8 cellular contexts compared by ENCODE assay signal in genomic region chr3:9396301-9396631, GRCh38. TPM values are rescaled to one million over a fixed set of nuclear protein-coding genes. Genes with fewer than 3 reads are reported as not detected.
DNase-seq lines count a peak whose midpoint lies in the region; ATAC-seq and TF ChIP-seq lines count a peak whose summit lies in the region.

No MANE protein-coding gene starts in this region.

- WGBS in esophagus, 2 donors = 0 to 1% methylated on average over 25 of the region's 25 CpGs
- 0 to 2% methylated on average over 7 to 11 of the region's 25 CpGs for WGBS in thyroid gland, 2 donors

- H3K36me3 ChIP-seq in esophagus (ENCODE audit: control insufficient read depth in 2 of 2, insufficient read depth in 2 of 2, low read length in 1 of 2) = peaks cover 0 to 2% of the 10 kb centered on the region in 2 donors
- H3K36me3 ChIP-seq in naive thymus-derived CD4-positive, alpha-beta T cell (ENCODE audit: control insufficient read depth in 2 of 3, insufficient read depth in 3 of 3, low read length in 3 of 3) = peaks cover under 1 to 15% (median 11%) of the 10 kb centered on the region in 3 experiments
- peaks cover 2 to 8% of the 10 kb centered on the region in 2 donors for H3K36me3 ChIP-seq in thyroid gland

- H3K27me3 ChIP-seq in esophagus (ENCODE audit: control insufficient read depth in 1 of 2, insufficient read depth in 2 of 2, low read length in 2 of 2) (no peaks in the 10 kb centered on the region), thyroid gland (no peaks in the 10 kb centered on the region)
- H3K27me3 ChIP-seq in naive thymus-derived CD4-positive, alpha-beta T cell (ENCODE audit: control insufficient read depth in 2 of 2, insufficient read depth in 2 of 2, low read length in 2 of 2) = no peaks in the 10 kb centered on the region

- CTCF ChIA-PET in naive thymus-derived CD4-positive, alpha-beta T cell (lab: Charles Lee) = interaction anchor here (1.0 to 2.0 kb wide), 3 partner anchors 14 to 33 kb away, joined by 3 to 10 read pairs (median 3); partner anchors contain the start of gene THUMPD3

- peak; percentile 92 for DNase-seq in NCI-H446 treated with DMSO at 0.1 percent for 48 hours (lab: John Stamatoyannopoulos, UW)
- peak; percentile 76 for DNase-seq in activated CD4-positive, alpha-beta T cell treated with anti-CD3 and anti-CD28 coated beads, Interleukin-2, amount 50 U/mL, for 1 hour
- peak in 5 of 9 donors; percentile 74 to 91 (median 85) for DNase-seq in naive thymus-derived CD4-positive, alpha-beta T cell
- peak; percentile 89 to 93 for DNase-seq in thyroid gland

- TF ChIP-seq CTCF in C4-2B (conservative IDR thresholded peaks at IDR 0.05) (no peak), thyroid gland (IDR thresholded peaks at IDR 0.05) (no peak)

- peak overlapping the region; percentile 68 to 70 for H3K4me3 ChIP-seq in esophagus (ENCODE audit: low read depth in 1 of 2, low read length in 2 of 2)
- H3K4me3 ChIP-seq in naive thymus-derived CD4-positive, alpha-beta T cell (ENCODE audit: low read length) = peak overlapping the region; percentile 85
- peak overlapping the region; percentile 41 to 79 (median 57) for H3K4me3 ChIP-seq in thyroid gland (replicated peaks in 1 of 3)

- peak in 1 of 2 donors; percentile 59 for TF ChIP-seq POLR2A in thyroid gland (IDR thresholded peaks at IDR 0.05)

- peaks cover 0 to 7% (median 0%) of the 10 kb centered on the region in 11 donors for H3K9me3 Mint-ChIP-seq in naive thymus-derived CD4-positive, alpha-beta T cell

- peak overlapping the region; percentile 89 to 100 (median 94) for H3K4me3 Mint-ChIP-seq in naive thymus-derived CD4-positive, alpha-beta T cell

- H3K27ac ChIP-seq in C4-2B = peak overlapping the region; percentile 98
- H3K27ac ChIP-seq in esophagus (ENCODE audit: low read depth in 2 of 2, low read length in 1 of 2) = peak overlapping the region; percentile 98 to 99
- peak overlapping the region; percentile 82 for H3K27ac ChIP-seq in naive thymus-derived CD4-positive, alpha-beta T cell (ENCODE audit: low read depth, low read length)
- H3K27ac ChIP-seq in thyroid gland = peak overlapping the region; percentile 96 to 99 (median 98)

- peaks cover 61 to 80% (median 75%) of the 10 kb centered on the region in 7 donors for H3K4me1 Mint-ChIP-seq in naive thymus-derived CD4-positive, alpha-beta T cell

- POLR2A ChIA-PET in naive thymus-derived CD4-positive, alpha-beta T cell (lab: Charles Lee) = interaction anchor here (0.6 to 6.4 kb wide), 28 partner anchors 8 to 1878 kb away, joined by 3 to 150 read pairs (median 6); partner anchors contain the start of genes ARPC4, BRPF1, MTMR14 and OGG1

- ATAC-seq in GM19035 (IDR thresholded peaks at IDR 0.05; ENCODE audit: unreplicated experiment) = peak; percentile 19
- ATAC-seq in HG03159 (IDR thresholded peaks at IDR 0.05; ENCODE audit: unreplicated experiment) = peak; percentile 26
- peak; percentile 46 for ATAC-seq in naive thymus-derived CD4-positive, alpha-beta T cell

- no peaks in the 10 kb centered on the region for H3K4me1 ChIP-seq in esophagus (ENCODE audit: control insufficient read depth in 2 of 2, insufficient read depth in 2 of 2, low read length in 1 of 2)
- H3K4me1 ChIP-seq in naive thymus-derived CD4-positive, alpha-beta T cell (ENCODE audit: control insufficient read depth in 2 of 2, insufficient read depth in 2 of 2, low read length in 2 of 2) = peaks cover 47 to 50% of the 10 kb centered on the region in 2 donors
- H3K4me1 ChIP-seq in thyroid gland = peaks cover 37 to 40% of the 10 kb centered on the region in 2 donors

- intact Hi-C loops in naive thymus-derived CD4-positive, alpha-beta T cell (cut with micrococcal nuclease) = loop anchor here (1.0 to 10.0 kb wide), 15 partner anchors 11 to 925 kb away; partner anchors contain the start of genes JAGN1 (in 2 of the 2), MTMR14 (in 2 of the 2), TADA3 (in 2 of the 2) and TATDN2 (in 2 of the 2)
- intact Hi-C loops in thyroid gland (cut with DNase I) = no loop called here

- peaks cover 0 to 2% (median 0%) of the 10 kb centered on the region in 5 donors for H3K27me3 Mint-ChIP-seq in naive thymus-derived CD4-positive, alpha-beta T cell

- no peaks in the 10 kb centered on the region for H3K9me3 ChIP-seq in esophagus (ENCODE audit: control insufficient read depth in 2 of 2, insufficient read depth in 1 of 2, low read depth in 1 of 2, low read length in 1 of 2)
- H3K9me3 ChIP-seq in naive thymus-derived CD4-positive, alpha-beta T cell (ENCODE audit: control insufficient read depth in 2 of 3, low read length in 3 of 3) = no peaks in the 10 kb centered on the region
- no peaks in the 10 kb centered on the region for H3K9me3 ChIP-seq in thyroid gland

- peaks cover 4 to 30% (median 11%) of the 10 kb centered on the region in 5 donors for H3K36me3 Mint-ChIP-seq in naive thymus-derived CD4-positive, alpha-beta T cell

- peak overlapping the region; percentile 90 to 99 (median 96) for H3K27ac Mint-ChIP-seq in naive thymus-derived CD4-positive, alpha-beta T cell

RNA-seq across cellular contexts. Expression of gene SETD5, which starts 1.1 kb away (rescaled TPM):
- 10 to 100 TPM; 17.2 to 25.0 TPM for polyA plus RNA-seq in esophagus
- total RNA-seq in naive thymus-derived CD4-positive, alpha-beta T cell = 100 to 1,000 TPM; 120 to 157 (median 153) TPM
- 10 to 100 TPM; 28.7 to 49.4 TPM for polyA plus RNA-seq in naive thymus-derived CD4-positive, alpha-beta T cell
- total RNA-seq in thyroid gland = 100 to 1,000 TPM in 3 of 4 donors, 10 to 100 TPM in 1; 84.0 to 158 (median 114) TPM

RNA-seq across cellular contexts. Expression of gene THUMPD3, which starts 33.4 kb away (rescaled TPM):
- 10 to 100 TPM; 21.2 to 24.7 TPM for polyA plus RNA-seq in esophagus
- total RNA-seq in naive thymus-derived CD4-positive, alpha-beta T cell = 10 to 100 TPM; 39.4 to 54.8 (median 42.4) TPM
- polyA plus RNA-seq in naive thymus-derived CD4-positive, alpha-beta T cell = 10 to 100 TPM; 24.1 to 25.9 TPM
- total RNA-seq in thyroid gland = 10 to 100 TPM; 31.8 to 42.3 (median 34.5) TPM

Comparison
In these comparisons a context has a peak if more than half of its experiments do, and no peak if none do; other contexts are left out.
1. Peak in every context shown above with its lines: DNase-seq, ATAC-seq, H3K4me3 ChIP-seq and H3K27ac ChIP-seq.